12 cellular contexts compared by ENCODE assay signal in genomic region chr19:19420570-19421301, GRCh38. TPM values are rescaled to one million over a fixed set of nuclear protein-coding genes. Genes with fewer than 3 reads are reported as not detected.
DNase-seq lines count a peak whose midpoint lies in the region; ATAC-seq, FAIRE-seq and TF ChIP-seq lines count a peak whose summit lies in the region.
"Had no signal": no experiment of that assay in that cellular context is flagged by ENCODE, and none has a peak within 500 bp of the region (broad histone marks: within the 10 kb centered on the region; RNA-seq: fewer than 3 reads in every experiment).

No MANE protein-coding gene starts in this region.

- H3K27me3 ChIP-seq in bronchial epithelial cell (ENCODE audit: control insufficient read depth, insufficient read depth, low read length): no peaks in the 10 kb centered on the region
- no peaks in the 10 kb centered on the region for H3K27me3 ChIP-seq in WERI-Rb-1 (ENCODE audit: insufficient read depth, low read depth, severe bottlenecking)

- peaks cover 5% of the 10 kb centered on the region for H3K36me3 ChIP-seq in bronchial epithelial cell (ENCODE audit: control insufficient read depth, insufficient read depth, low read length)
- no peaks in the 10 kb centered on the region; the same call in 1 of the 2 replicates for H3K36me3 ChIP-seq in WERI-Rb-1

- TF ChIP-seq CTCF in bronchial epithelial cell (IDR thresholded peaks at IDR 0.05; ENCODE audit: insufficient read depth, low read length, severe bottlenecking) (no peak), WERI-Rb-1 (IDR thresholded peaks at IDR 0.05; ENCODE audit: low read depth, low read length) (no peak)

- H3K27ac ChIP-seq in WERI-Rb-1: no peak overlapping the region

- peak; percentile 32 to 42 for DNase-seq in activated CD4-positive, alpha-beta T cell treated with anti-CD3 and anti-CD28 coated beads, Interleukin-2, amount 50 U/mL, for 48 hours
- no peak for DNase-seq in activated CD4-positive, alpha-beta T cell treated with anti-CD3 and anti-CD28 coated beads, Interleukin-2, amount 50 U/mL, for 1 hour
- DNase-seq in MV-4-11 (lab: John Stamatoyannopoulos, UW): peak; percentile 95
- DNase-seq in bronchial epithelial cell (ENCODE audit: low read depth): no peak
- peak; percentile 33 to 50 for DNase-seq in stimulated activated CD8-positive, alpha-beta memory T cell treated with anti-CD3 and anti-CD28 coated beads, Interleukin-15, amount 100 ng/mL, for 48 hours (ENCODE audit: low read depth in 2 of 2)
- DNase-seq in WERI-Rb-1: no peak
- no peak for DNase-seq in NCI-H2107 (lab: John Stamatoyannopoulos, UW)
- DNase-seq: anterior cingulate cortex, mesendoderm, NCI-H1930 had no signal

- H3K9me3 ChIP-seq in WERI-Rb-1 (ENCODE audit: severe bottlenecking): no peaks in the 10 kb centered on the region

- no peak for ATAC-seq in HG03457 (IDR thresholded peaks at IDR 0.05; ENCODE audit: unreplicated experiment)

- H3K4me3 ChIP-seq in bronchial epithelial cell (ENCODE audit: low read depth, low read length): no peak overlapping the region
- H3K4me3 ChIP-seq in WERI-Rb-1 (ENCODE audit: low read depth, low read length): no peak overlapping the region

- FAIRE-seq in bronchial epithelial cell (lab: Jason Lieb, UNC): peak; percentile 80
- FAIRE-seq: GM12892 had no signal

RNA-seq across cellular contexts. Expression of gene GATAD2A, which starts 15.3 kb away (rescaled TPM):
- 48.4 and 49.0 TPM in 2 replicates for total RNA-seq in bronchial epithelial cell

Comparison
In these comparisons a context has a peak if more than half of its experiments do, and no peak if none do; other contexts are left out.
1. DNase-seq: peak in activated CD4-positive, alpha-beta T cell treated with anti-CD3 and anti-CD28 coated beads, Interleukin-2, amount 50 U/mL, for 48 hours (2 of 2), MV-4-11 (single experiment) and stimulated activated CD8-positive, alpha-beta memory T cell treated with anti-CD3 and anti-CD28 coated beads, Interleukin-15, amount 100 ng/mL, for 48 hours (2 of 2); none in activated CD4-positive, alpha-beta T cell treated with anti-CD3 and anti-CD28 coated beads, Interleukin-2, amount 50 U/mL, for 1 hour (single experiment), bronchial epithelial cell (single experiment), WERI-Rb-1 (single experiment) and NCI-H2107 (single experiment).